8 cellular contexts compared by ENCODE assay signal in genomic region chrX:56728752-56729151, GRCh38. TPM values are rescaled to one million over a fixed set of nuclear protein-coding genes. Genes with fewer than 3 reads are reported as not detected.
A peak's percentile ranks its signal among the peaks of the same experiment; 100 is the strongest.
DNase-seq lines count a peak whose midpoint lies in the region; ATAC-seq and TF ChIP-seq lines count a peak whose summit lies in the region.

No MANE protein-coding gene starts in this region.

- intact Hi-C loops in tibial artery (cut with DNase I; ENCODE audit: low total_unique reads), result no loop called here

- H3K4me1 ChIP-seq in mesodermal cell (ENCODE audit: control insufficient read depth, insufficient read depth, low read length, poor library complexity, severe bottlenecking) (no peaks in the 10 kb centered on the region), tibial artery (peaks cover 0 to 18% (median 0%) of the 10 kb centered on the region in 4 donors)

- H3K4me3 ChIP-seq in cardiac fibroblast (replicated peaks in 1 of 2; ENCODE audit: low read depth in 2 of 2, low read length in 2 of 2), result peak overlapping the region; percentile 64 to 68
- H3K4me3 ChIP-seq in mesodermal cell (ENCODE audit: extremely low read depth, insufficient read depth, low read length, poor library complexity, severe bottlenecking), result peak overlapping the region; percentile 53
- H3K4me3 ChIP-seq in tibial artery, result peak overlapping the region; percentile 59 to 61

- POLR2A ChIA-PET in RWPE1 (lab: Yijun Ruan, JAX; ENCODE audit: low non-redundant PET), result no interaction called here

- H3K9me3 ChIP-seq in mesodermal cell (ENCODE audit: control insufficient read depth, low read length), result no peaks in the 10 kb centered on the region
- H3K9me3 ChIP-seq in tibial artery, result no peaks in the 10 kb centered on the region

- no peaks in the 10 kb centered on the region for H3K36me3 ChIP-seq in mesodermal cell (ENCODE audit: control insufficient read depth, insufficient read depth, low read length)
- H3K36me3 ChIP-seq in tibial artery, result no peaks in the 10 kb centered on the region

- ATAC-seq in HG02973 (IDR thresholded peaks at IDR 0.05; ENCODE audit: unreplicated experiment), result peak; percentile 28

- peak overlapping the region; percentile 80 for H3K27ac ChIP-seq in RWPE1
- H3K27ac ChIP-seq in mesodermal cell (ENCODE audit: low read depth, low read length, severe bottlenecking), result no peak overlapping the region
- H3K27ac ChIP-seq in tibial artery, result peak overlapping the region; percentile 79 to 81

- no peak for TF ChIP-seq CTCF in RWPE1 (conservative IDR thresholded peaks at IDR 0.05; ENCODE audit: low read depth)
- no peak for TF ChIP-seq CTCF in cardiac fibroblast (IDR thresholded peaks at IDR 0.05; ENCODE audit: low read depth, low read length)
- TF ChIP-seq CTCF in tibial artery (IDR thresholded peaks at IDR 0.05), result no peak

- no peaks in the 10 kb centered on the region for H3K27me3 ChIP-seq in tibial artery

- CTCF ChIA-PET in RWPE1 (lab: Yijun Ruan, JAX), result interaction anchor here (2.8 kb wide), 1 partner anchor 267 kb away, joined by 18 read pairs; no protein-coding TSS in a partner anchor

- DNase-seq in activated CD8-positive, alpha-beta memory T cell treated with anti-CD3 and anti-CD28 coated beads, Interleukin-2, amount 50 U/mL, for 4 hours, result peak; percentile 22
- no peak for DNase-seq in activated CD8-positive, alpha-beta memory T cell treated with anti-CD3 and anti-CD28 coated beads for 24 hours
- DNase-seq in RWPE1 (ENCODE audit: low spot score), result no peak
- peak; percentile 14 to 28 for DNase-seq in cardiac fibroblast (ENCODE audit: low read depth in 2 of 2)
- no peak for DNase-seq in tibial artery
- DNase-seq in effector CD8-positive, alpha-beta T cell (lab: John Stamatoyannopoulos, UW), result no peak

- no CpG with 5 or more reads among the region's 8 CpGs for WGBS in mesodermal cell (ENCODE audit: insufficient coverage in 2 of 2), 2 experiments

RNA-seq across cellular contexts. Expression of gene NBDY, which starts 0.3 kb away (rescaled TPM):
- polyA plus RNA-seq in mesodermal cell (2013, experiment 1 of 2), result 76.5 TPM
- 63.9 TPM for polyA plus RNA-seq in mesodermal cell (2013, experiment 2 of 2)

Comparison
In these comparisons a context has a peak if more than half of its experiments do, and no peak if none do; other contexts are left out.
1. DNase-seq: peak in activated CD8-positive, alpha-beta memory T cell treated with anti-CD3 and anti-CD28 coated beads, Interleukin-2, amount 50 U/mL, for 4 hours (single experiment) and cardiac fibroblast (2 of 2); none in activated CD8-positive, alpha-beta memory T cell treated with anti-CD3 and anti-CD28 coated beads for 24 hours (single experiment), RWPE1 (single experiment), tibial artery (0 of 2) and effector CD8-positive, alpha-beta T cell (single experiment).
2. Peak in every context shown above with its lines, with median percentiles within 50 percentile points of each other: H3K4me3 ChIP-seq.